ENCODE assay signal across 27 cellular contexts in genomic region chr3:88534534-88534933, GRCh38.
"Had no signal": no experiment of that assay in that cellular context is flagged by ENCODE, and none has a peak within 500 bp of the region (broad histone marks: within the 10 kb centered on the region; RNA-seq: fewer than 3 reads in every experiment).

No MANE protein-coding gene starts in this region.

- DNase-seq: stimulated activated CD4-positive, alpha-beta T cell treated with anti-CD3 and anti-CD28 coated beads, Interleukin-2, amount 100 ng/mL, for 48 hours; stimulated activated CD4-positive, alpha-beta T cell treated with anti-CD3 and anti-CD28 coated beads, Interleukin-4, amount 100 ng/mL, for 1 hour; stimulated activated CD4-positive, alpha-beta T cell treated with anti-CD3 and anti-CD28 coated beads, Interleukin-4, amount 100 ng/mL, for 24 hours; stimulated activated CD4-positive, alpha-beta T cell treated with anti-CD3 and anti-CD28 coated beads, Interleukin-4, amount 100 ng/mL, for 4 hours; stimulated activated CD8-positive, alpha-beta memory T cell treated with anti-CD3 and anti-CD28 coated beads, Interleukin-4, amount 100 ng/mL, for 48 hours; stimulated activated naive B cell treated with anti-CD40 and anti-IgM and Interleukin-4, amounts not matched to agents 10 μg/mL and 1 μg/mL and 100 μg/mL, for 72 hours; stimulated activated naive CD4-positive, alpha-beta T cell; stimulated activated naive CD4-positive, alpha-beta T cell treated with Interleukin-2 at 50 U/mL for 16 hours; stimulated activated naive CD8-positive, alpha-beta T cell treated with anti-CD3 and anti-CD28 coated beads, Interleukin-15, amount 100 ng/mL, for 72 hours; stimulated activated naive CD8-positive, alpha-beta T cell treated with anti-CD3 and anti-CD28 coated beads, Interleukin-15, Interleukin-2, amounts not matched to agents 100 U/mL and 50 U/mL, for 24 hours; stomach; substantia nigra; testis; thyroid gland; tibial artery; transverse colon; trophoblast cell; upper lobe of left lung; upper lobe of right lung; uterus had no signal

- ATAC-seq: stimulated activated effector memory CD8-positive, alpha-beta T cell treated with anti-CD3 and anti-CD28 coated beads, Interleukin-12 subunit alpha, Interleukin-12 subunit beta, amount 100 ng/mL, for 72 hours; stimulated activated memory B cell treated with anti-CD40 and anti-IgM and Interleukin-4, amounts not matched to agents 10 μg/mL and 1 μg/mL and 100 μg/mL, for 72 hours; stimulated activated naive B cell treated with anti-CD40 and anti-IgM and Interleukin-4, amounts not matched to agents 10 μg/mL and 1 μg/mL and 100 μg/mL, for 72 hours; stimulated activated naive CD8-positive, alpha-beta T cell treated with anti-CD3 and anti-CD28 coated beads, Interleukin-15, amount 100 ng/mL, for 72 hours; stimulated activated naive CD8-positive, alpha-beta T cell treated with anti-CD3 and anti-CD28 coated beads, Interleukin-15, Interleukin-2, amounts not matched to agents 100 U/mL and 50 U/mL, for 24 hours; upper lobe of right lung had no signal

- H3K36me3 ChIP-seq: stomach, suprapubic skin, thoracic aorta, thyroid gland, tibial artery, tibial nerve, transverse colon, upper lobe of left lung, upper lobe of right lung, uterus, vagina had no signal

- H3K9me3 ChIP-seq: stomach, suprapubic skin, testis, thoracic aorta, thyroid gland, tibial artery, tibial nerve, transverse colon, upper lobe of left lung, upper lobe of right lung, uterus, vagina had no signal

- H3K4me1 ChIP-seq: stomach, suprapubic skin, testis, thyroid gland, tibial artery, tibial nerve, transverse colon, upper lobe of left lung, upper lobe of right lung, uterus, vagina had no signal

- H3K4me3 ChIP-seq: stomach, suprapubic skin, testis, thoracic aorta, thyroid gland, tibial artery, tibial nerve, transverse colon, upper lobe of left lung, upper lobe of right lung, uterus, vagina had no signal

- H3K27me3 ChIP-seq: stomach, suprapubic skin, testis, thyroid gland, tibial artery, tibial nerve, transverse colon, upper lobe of left lung, upper lobe of right lung, uterus, vagina had no signal

- H3K27ac ChIP-seq: stomach, suprapubic skin, testis, thoracic aorta, thyroid gland, tibial artery, tibial nerve, transverse colon, upper lobe of left lung, upper lobe of right lung, uterus, vagina had no signal

- FAIRE-seq: urothelium cell line had no signal
